In genomic region chr11:111933872-111934271, GRCh38 we compare ENCODE assay signal across 2 cellular contexts.
TF ChIP-seq lines count a peak whose summit lies in the region.

No MANE protein-coding gene starts in this region.

TF ChIP-seq in A549, 52 proteins besides CTCF, POLR2A, EP300 and RAD21:
- TF ChIP-seq CEBPB (IDR thresholded peaks at IDR 0.05) (peak in 1 of 2 experiments; percentile 21; a peak in 1 of 4 replicates), BHLHE40 (IDR thresholded peaks at IDR 0.05; ENCODE audit: low read depth, low read length) (no peak)

TF ChIP-seq in IMR-90, 13 proteins besides CTCF, POLR2A, EP300 and RAD21:
- TF ChIP-seq MAZ (IDR thresholded peaks at IDR 0.05; ENCODE audit: borderline replicate concordance, low read depth, low read length), result no peak
- TF ChIP-seq CEBPB (IDR thresholded peaks at IDR 0.05; ENCODE audit: low read depth, low read length), result peak; percentile 84
- no peak for TF ChIP-seq USF2 (IDR thresholded peaks at IDR 0.05; ENCODE audit: low read depth, low read length)
- no peak for TF ChIP-seq MAFK (IDR thresholded peaks at IDR 0.05; ENCODE audit: low read depth, low read length)
- no peak for TF ChIP-seq ELK1 (IDR thresholded peaks at IDR 0.05; ENCODE audit: borderline replicate concordance, low read depth, low read length)
